28 cellular contexts compared by ENCODE assay signal in the genomic region with DNA sequence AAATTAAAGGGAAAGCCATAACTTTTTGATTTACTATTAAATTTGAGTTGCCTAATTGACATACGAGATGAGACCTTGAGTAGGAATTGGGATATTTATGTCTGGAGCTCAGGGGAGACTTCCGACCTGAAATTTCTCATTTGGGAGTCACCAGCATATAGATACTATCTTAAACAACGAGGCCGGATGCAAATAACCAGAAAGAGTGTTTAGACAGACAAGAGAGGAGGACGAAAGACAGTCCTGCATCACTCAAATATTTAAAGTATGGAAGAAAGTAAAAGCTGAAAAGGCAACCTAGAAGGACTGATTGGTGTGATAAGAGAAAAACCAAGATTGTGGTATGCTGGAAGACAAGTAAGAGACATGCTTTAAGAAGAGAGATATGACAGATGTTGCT.
"Had no signal": no experiment of that assay in that cellular context is flagged by ENCODE, and none has a peak within 500 bp of the region (broad histone marks: within the 10 kb centered on the region; RNA-seq: fewer than 3 reads in every experiment).

No MANE protein-coding gene starts in this region.

- H3K27ac ChIP-seq: neutrophil, pancreas, prostate gland, right lobe of liver, sigmoid colon, spleen, suprapubic skin, testis, tibial artery, transverse colon, upper lobe of left lung, vagina had no signal

- ATAC-seq: naive thymus-derived CD8-positive, alpha-beta T cell; natural killer cell treated with Interleukin-12 subunit alpha and Interleukin-12 subunit beta and Interleukin-15 and Interleukin-18, amount 100 ng/mL, for 72 hours; pancreas; right cardiac atrium; right lobe of liver; stimulated activated memory B cell treated with anti-CD40 and anti-IgM and Interleukin-4, amounts not matched to agents 10 μg/mL and 1 μg/mL and 100 μg/mL, for 72 hours; stimulated activated naive CD8-positive, alpha-beta T cell treated with anti-CD3 and anti-CD28 coated beads, Interleukin-15, amount 100 ng/mL, for 72 hours; stimulated activated naive CD8-positive, alpha-beta T cell treated with anti-CD3 and anti-CD28 coated beads, Interleukin-15, Interleukin-2, amounts not matched to agents 100 U/mL and 50 U/mL, for 24 hours had no signal

- H3K36me3 ChIP-seq: neutrophil, pancreas, prostate gland, right lobe of liver, sigmoid colon, spleen, suprapubic skin, tibial artery, transverse colon, upper lobe of left lung, vagina had no signal

- H3K27me3 ChIP-seq: neutrophil, pancreas, right lobe of liver, sigmoid colon, spleen, suprapubic skin, testis, tibial artery, transverse colon, upper lobe of left lung, vagina had no signal

- DNase-seq: naive thymus-derived CD8-positive, alpha-beta T cell; nephron progenitor cell; nucleus accumbens; pancreas; right cardiac atrium; right lobe of liver; sigmoid colon; small intestine; spleen; stimulated activated CD4-positive, alpha-beta T cell treated with anti-CD3 and anti-CD28 coated beads, Interleukin-12 subunit alpha, Interleukin-12 subunit beta, amount 100 ng/mL, for 4 hours; stimulated activated CD4-positive, alpha-beta T cell treated with anti-CD3 and anti-CD28 coated beads, Interleukin-1b, Interleukin-23, amount 100 ng/mL, for 48 hours; stimulated activated CD4-positive, alpha-beta T cell treated with anti-CD3 and anti-CD28 coated beads, Interleukin-4, amount 100 ng/mL, for 1 hour; stimulated activated CD4-positive, alpha-beta T cell treated with anti-CD3 and anti-CD28 coated beads, Interleukin-4, amount 100 ng/mL, for 4 hours; stimulated activated CD8-positive, alpha-beta memory T cell treated with anti-CD3 and anti-CD28 coated beads, Interleukin-4, amount 100 ng/mL, for 48 hours; stimulated activated naive CD4-positive, alpha-beta T cell; stimulated activated naive CD8-positive, alpha-beta T cell treated with anti-CD3 and anti-CD28 coated beads, Interleukin-15, amount 100 ng/mL, for 72 hours; stimulated activated naive CD8-positive, alpha-beta T cell treated with anti-CD3 and anti-CD28 coated beads, Interleukin-15, Interleukin-2, amounts not matched to agents 100 U/mL and 50 U/mL, for 24 hours; substantia nigra; testis; tibial artery; transverse colon; upper lobe of left lung had no signal

- H3K4me3 ChIP-seq: pancreas, prostate gland, right lobe of liver, sigmoid colon, spleen, suprapubic skin, testis, tibial artery, transverse colon, upper lobe of left lung, vagina had no signal

- H3K4me1 ChIP-seq: pancreas, prostate gland, right lobe of liver, spleen, suprapubic skin, testis, transverse colon, upper lobe of left lung, vagina had no signal

- H3K9me3 ChIP-seq: neutrophil, pancreas, prostate gland, right lobe of liver, sigmoid colon, suprapubic skin, testis, tibial artery, transverse colon, upper lobe of left lung, vagina had no signal
